Comparison of ENCODE assay signal across 31 cellular contexts in genomic region chr12:49666176-49666575, GRCh38. TPM values are rescaled to one million over a fixed set of nuclear protein-coding genes. Genes with fewer than 3 reads are reported as not detected.
DNase-seq lines count a peak whose midpoint lies in the region; ATAC-seq and TF ChIP-seq lines count a peak whose summit lies in the region.
"Had no signal": no experiment of that assay in that cellular context is flagged by ENCODE, and none has a peak within 500 bp of the region (broad histone marks: within the 10 kb centered on the region; RNA-seq: fewer than 3 reads in every experiment).

No MANE protein-coding gene starts in this region.

- no peaks in the 10 kb centered on the region for H3K27me3 ChIP-seq in CD4-positive, CD25-positive, alpha-beta regulatory T cell (ENCODE audit: control insufficient read depth, insufficient read depth, low read length)
- H3K27me3 ChIP-seq in osteoblast (ENCODE audit: insufficient read depth, low read length) = no peaks in the 10 kb centered on the region
- H3K27me3 ChIP-seq: adrenal gland, body of pancreas, gastroesophageal sphincter, sigmoid colon had no signal

- no peak overlapping the region for H3K4me3 Mint-ChIP-seq in CD4-positive, CD25-positive, alpha-beta regulatory T cell
- no peak overlapping the region for H3K4me3 Mint-ChIP-seq in endothelial cell (ENCODE audit: unreplicated experiment)
- H3K4me3 Mint-ChIP-seq: GM23338; T-helper 2 cell treated with Interferon-gamma antibody and Interleukin-4, amounts not matched to agents 5 μg/mL and 100 μg/mL, for 36 hours had no signal

- no peaks in the 10 kb centered on the region for H3K9me3 ChIP-seq in CD4-positive, CD25-positive, alpha-beta regulatory T cell (ENCODE audit: control insufficient read depth in 2 of 2, low read length in 2 of 2)
- H3K9me3 ChIP-seq in KOPT-K1 (ENCODE audit: insufficient read depth, low read length, poor library complexity, severe bottlenecking) (no peaks in the 10 kb centered on the region), osteoblast (ENCODE audit: low read depth, low read length) (no peaks in the 10 kb centered on the region)
- H3K9me3 ChIP-seq: adrenal gland, body of pancreas, gastroesophageal sphincter, sigmoid colon had no signal

- H2AFZ ChIP-seq in osteoblast (ENCODE audit: low read length) = no peak overlapping the region
- H2AFZ ChIP-seq: GM23338 had no signal

- no peaks in the 10 kb centered on the region for H4K20me1 ChIP-seq in osteoblast (ENCODE audit: insufficient read depth, low read length)

- peak overlapping the region in 2 of 3 donors; percentile 25 to 83 for H3K27ac Mint-ChIP-seq in CD4-positive, CD25-positive, alpha-beta regulatory T cell
- H3K27ac Mint-ChIP-seq in endothelial cell (ENCODE audit: unreplicated experiment) = peak overlapping the region; percentile 92
- H3K27ac Mint-ChIP-seq: GM23338; T-helper 2 cell treated with Interferon-gamma antibody and Interleukin-4, amounts not matched to agents 5 μg/mL and 100 μg/mL, for 36 hours had no signal

- peaks cover 19% of the 10 kb centered on the region for H3K36me3 Mint-ChIP-seq in CD4-positive, CD25-positive, alpha-beta regulatory T cell
- H3K36me3 Mint-ChIP-seq in endothelial cell (ENCODE audit: low read depth, unreplicated experiment) = peaks cover 48% of the 10 kb centered on the region

- no peaks in the 10 kb centered on the region for H3K9me3 Mint-ChIP-seq in CD4-positive, CD25-positive, alpha-beta regulatory T cell
- no peaks in the 10 kb centered on the region for H3K9me3 Mint-ChIP-seq in endothelial cell (ENCODE audit: unreplicated experiment)
- H3K9me3 Mint-ChIP-seq: GM23338; IgD-negative memory B cell; T-helper 2 cell treated with Interferon-gamma antibody and Interleukin-4, amounts not matched to agents 5 μg/mL and 100 μg/mL, for 36 hours had no signal

- no peak overlapping the region for H3K4me2 ChIP-seq in osteoblast (ENCODE audit: insufficient read depth, low read length)
- H3K4me2 ChIP-seq: GM23338 had no signal

- no peaks in the 10 kb centered on the region for H3K27me3 Mint-ChIP-seq in CD4-positive, CD25-positive, alpha-beta regulatory T cell
- H3K27me3 Mint-ChIP-seq in endothelial cell (ENCODE audit: unreplicated experiment) = peaks cover 22% of the 10 kb centered on the region
- H3K27me3 Mint-ChIP-seq: IgD-negative memory B cell had no signal

- no peak overlapping the region for H3K27ac ChIP-seq in CD4-positive, CD25-positive, alpha-beta regulatory T cell (ENCODE audit: insufficient read depth, low read length, poor library complexity, severe bottlenecking)
- H3K27ac ChIP-seq in KOPT-K1 (ENCODE audit: low read depth, low read length, poor library complexity, severe bottlenecking) = peak overlapping the region; percentile 98
- peak overlapping the region; percentile 9 for H3K27ac ChIP-seq in osteoblast (ENCODE audit: low read depth, low read length)
- H3K27ac ChIP-seq: body of pancreas, sigmoid colon had no signal

- no peaks in the 10 kb centered on the region for H3K36me3 ChIP-seq in CD4-positive, CD25-positive, alpha-beta regulatory T cell (ENCODE audit: control insufficient read depth, insufficient read depth, low read length)
- H3K36me3 ChIP-seq in KOPT-K1 (ENCODE audit: insufficient read depth, low read length) (peaks cover 15% of the 10 kb centered on the region), osteoblast (ENCODE audit: insufficient read depth, low read length) (peaks cover 15% of the 10 kb centered on the region)
- H3K36me3 ChIP-seq: adrenal gland, gastroesophageal sphincter had no signal

- ATAC-seq in CD4-positive, CD25-positive, alpha-beta regulatory T cell (ENCODE audit: low read depth in 2 of 2) = no peak
- no peak for ATAC-seq in HG03378 (IDR thresholded peaks at IDR 0.05; ENCODE audit: unreplicated experiment)
- ATAC-seq in HG02870 (IDR thresholded peaks at IDR 0.05; ENCODE audit: unreplicated experiment) = no peak
- ATAC-seq in HG03045 (IDR thresholded peaks at IDR 0.05; ENCODE audit: unreplicated experiment) = no peak
- ATAC-seq: body of pancreas, gastroesophageal sphincter, GM23338, left colon had no signal

- H3K79me2 ChIP-seq in osteoblast (ENCODE audit: insufficient read depth, low read length) = peaks cover 65% of the 10 kb centered on the region

- DNase-seq in CD4-positive, CD25-positive, alpha-beta regulatory T cell = no peak
- DNase-seq in endothelial cell (ENCODE audit: low spot score) (no peak), osteoblast (ENCODE audit: insufficient read length, low spot score, missing footprints) (no peak), NCI-H345 (lab: John Stamatoyannopoulos, UW) (no peak)
- DNase-seq: activated CD4-positive, alpha-beta T cell treated with anti-CD3 and anti-CD28 coated beads for 4 hours; activated naive CD4-positive, alpha-beta T cell treated with Interleukin-2 at 50 U/mL for 16 hours; activated T-cell treated with anti-CD3 and anti-CD28 coated beads, Interleukin-2, amount 50 U/mL, for 48 hours; adrenal gland; body of pancreas; cerebellar nuclear complex; DMS 273 treated with DMSO at 0.1 percent for 48 hours; hippocampal formation; left colon; mammary epithelial cell; NCI-H146; NCI-H2107; NCI-H774; occipital lobe; SHP77 treated with DMSO at 0.1 percent for 48 hours; sigmoid colon; stimulated activated CD4-positive, alpha-beta T cell treated with anti-CD3 and anti-CD28 coated beads, Interleukin-12 subunit alpha, Interleukin-12 subunit beta, amount 100 ng/mL, for 4 hours; stimulated activated CD4-positive, alpha-beta T cell treated with anti-CD3 and anti-CD28 coated beads, Interleukin-4, amount 100 ng/mL, for 1 hour; trophoblast cell had no signal

- peaks cover 68% of the 10 kb centered on the region for H3K4me1 ChIP-seq in CD4-positive, CD25-positive, alpha-beta regulatory T cell (ENCODE audit: control insufficient read depth, insufficient read depth, low read length, poor library complexity, severe bottlenecking)
- H3K4me1 ChIP-seq in osteoblast (ENCODE audit: insufficient read depth, low read length) = peaks cover 40% of the 10 kb centered on the region

- TF ChIP-seq CTCF in endothelial cell (IDR thresholded peaks at IDR 0.05; ENCODE audit: unreplicated experiment) = no peak
- TF ChIP-seq CTCF in osteoblast (IDR thresholded peaks at IDR 0.05; ENCODE audit: extremely low read depth, low read depth, low read length) = no peak

- peaks cover 36 to 97% (median 70%) of the 10 kb centered on the region in 4 donors for H3K4me1 Mint-ChIP-seq in CD4-positive, CD25-positive, alpha-beta regulatory T cell
- H3K4me1 Mint-ChIP-seq in endothelial cell (ENCODE audit: unreplicated experiment) = peaks cover 89% of the 10 kb centered on the region

- H3K4me3 ChIP-seq in CD4-positive, CD25-positive, alpha-beta regulatory T cell (ENCODE audit: low read depth, low read length) = no peak overlapping the region
- no peak overlapping the region for H3K4me3 ChIP-seq in osteoblast (ENCODE audit: insufficient read depth, low read length)
- H3K4me3 ChIP-seq: adrenal gland, body of pancreas, gastroesophageal sphincter, GM23338, sigmoid colon had no signal

RNA-seq across cellular contexts. Expression of gene FMNL3, which starts 41.0 kb away (rescaled TPM):
- total RNA-seq in CD4-positive, CD25-positive, alpha-beta regulatory T cell = 21.4 TPM
- polyA plus RNA-seq in CD4-positive, CD25-positive, alpha-beta regulatory T cell = 1 to 10 TPM; 3.8 to 9.0 (median 5.0) TPM
- total RNA-seq in endothelial cell (ENCODE audit: unreplicated experiment) (194 TPM), osteoblast (24.6 and 31.8 TPM in 2 replicates)

RNA-seq across cellular contexts. Expression of gene PRPF40B, which starts 42.8 kb away (rescaled TPM):
- 6.3 TPM for total RNA-seq in CD4-positive, CD25-positive, alpha-beta regulatory T cell
- 1 to 10 TPM in 3 of 4 donors, under 1 TPM in 1; 0.78 to 3.2 (median 1.7) TPM for polyA plus RNA-seq in CD4-positive, CD25-positive, alpha-beta regulatory T cell
- total RNA-seq in endothelial cell (ENCODE audit: unreplicated experiment) (9.2 TPM), osteoblast (11.6 and 12.4 TPM in 2 replicates)
